Comparison of ENCODE assay signal across 10 cellular contexts in genomic region chr1:27970401-27970800, GRCh38. TPM values are rescaled to one million over a fixed set of nuclear protein-coding genes. Genes with fewer than 3 reads are reported as not detected.
DNase-seq lines count a peak whose midpoint lies in the region; ATAC-seq and TF ChIP-seq lines count a peak whose summit lies in the region.
"Had no signal": no experiment of that assay in that cellular context is flagged by ENCODE, and none has a peak within 500 bp of the region (broad histone marks: within the 10 kb centered on the region; RNA-seq: fewer than 3 reads in every experiment).

No MANE protein-coding gene starts in this region.

- H3K36me3 Mint-ChIP-seq in CD4-positive, alpha-beta memory T cell, result peaks cover 11 to 46% of the 10 kb centered on the region in 2 donors
- H3K36me3 Mint-ChIP-seq in T-cell, result peaks cover 31% of the 10 kb centered on the region

- no peak for ATAC-seq in T-cell (replicated peaks in 1 of 4)
- no peak for ATAC-seq in HG03159 (IDR thresholded peaks at IDR 0.05; ENCODE audit: unreplicated experiment)
- no peak for ATAC-seq in GM19035 (IDR thresholded peaks at IDR 0.05; ENCODE audit: unreplicated experiment)

- TF ChIP-seq CTCF in sigmoid colon (IDR thresholded peaks at IDR 0.05), result no peak

- no peak overlapping the region for H3K27ac ChIP-seq in CD4-positive, alpha-beta memory T cell (ENCODE audit: low read depth, low read length)
- H3K27ac ChIP-seq in sigmoid colon, result peak overlapping the region in 3 of 4 donors; percentile 7 to 60 (median 38)

- peaks cover 18% of the 10 kb centered on the region for H3K36me3 ChIP-seq in CD4-positive, alpha-beta memory T cell (ENCODE audit: insufficient read depth, low read length)
- peaks cover 8 to 44% (median 13%) of the 10 kb centered on the region in 4 donors for H3K36me3 ChIP-seq in sigmoid colon

- 86 to 90% methylated on average over 6 of the region's 6 CpGs for WGBS in sigmoid colon, 2 donors

- no peaks in the 10 kb centered on the region for H3K27me3 ChIP-seq in CD4-positive, alpha-beta memory T cell (ENCODE audit: insufficient read depth, low read length)
- no peaks in the 10 kb centered on the region for H3K27me3 ChIP-seq in sigmoid colon

- H3K9me3 ChIP-seq in CD4-positive, alpha-beta memory T cell (ENCODE audit: control insufficient read depth in 1 of 2, low read length in 2 of 2), result no peaks in the 10 kb centered on the region
- H3K9me3 ChIP-seq in sigmoid colon, result no peaks in the 10 kb centered on the region

- H3K4me1 Mint-ChIP-seq in CD4-positive, alpha-beta memory T cell, result peaks cover 14 to 42% (median 23%) of the 10 kb centered on the region in 4 donors
- H3K4me1 Mint-ChIP-seq in T-cell, result peaks cover 12 to 35% (median 20%) of the 10 kb centered on the region in 3 donors

- no peak for DNase-seq in CD4-positive, alpha-beta memory T cell
- DNase-seq in T-cell (no peak), fibroblast of the conjunctiva (ENCODE audit: low read depth) (peak; percentile 28), sigmoid colon (peak; percentile 81), NCI-H82 (lab: John Stamatoyannopoulos, UW) (no peak), HT-29 (ENCODE audit: low spot score) (no peak)
- DNase-seq: NCI-H1930 had no signal

- no peak overlapping the region for H3K4me3 Mint-ChIP-seq in CD4-positive, alpha-beta memory T cell
- no peak overlapping the region for H3K4me3 Mint-ChIP-seq in T-cell

- POLR2A ChIA-PET in CD4-positive, alpha-beta memory T cell (lab: Charles Lee; ENCODE audit: partially characterized antibody), result interaction anchor here (2.8 kb wide), 1 partner anchor 10 kb away, joined by 13 read pairs; the partner anchor contains the start of gene XKR8
- POLR2A ChIA-PET in T-cell (lab: Charles Lee), result no interaction called here

- H3K4me3 ChIP-seq in CD4-positive, alpha-beta memory T cell (ENCODE audit: low read length in 2 of 2), result no peak overlapping the region
- no peak overlapping the region for H3K4me3 ChIP-seq in sigmoid colon

- no peaks in the 10 kb centered on the region for H3K9me3 Mint-ChIP-seq in CD4-positive, alpha-beta memory T cell
- no peaks in the 10 kb centered on the region for H3K9me3 Mint-ChIP-seq in T-cell

- intact Hi-C loops in CD4-positive, alpha-beta memory T cell (cut with micrococcal nuclease), result no loop called here
- intact Hi-C loops in sigmoid colon (cut with DNase I), result no loop called here

- no peak for TF ChIP-seq EP300 in sigmoid colon (IDR thresholded peaks at IDR 0.05)

- CTCF ChIA-PET in CD4-positive, alpha-beta memory T cell (lab: Charles Lee; ENCODE audit: partially characterized antibody), result interaction anchor here (2.6 kb wide), 1 partner anchor 29 kb away, joined by 12 read pairs; no protein-coding TSS in a partner anchor
- CTCF ChIA-PET in T-cell (lab: Charles Lee), result no interaction called here

- peaks cover 13% of the 10 kb centered on the region for H3K4me1 ChIP-seq in CD4-positive, alpha-beta memory T cell (ENCODE audit: insufficient read depth, low read length)
- H3K4me1 ChIP-seq in sigmoid colon, result peaks cover 0 to 29% (median 24%) of the 10 kb centered on the region in 4 donors

- H3K27ac Mint-ChIP-seq in CD4-positive, alpha-beta memory T cell, result peak overlapping the region in 5 of 7 donors; percentile 24 to 65 (median 42)
- H3K27ac Mint-ChIP-seq in T-cell, result peak overlapping the region; percentile 30 to 65

- no peak for TF ChIP-seq POLR2A in sigmoid colon (IDR thresholded peaks at IDR 0.05)

- no peaks in the 10 kb centered on the region for H3K27me3 Mint-ChIP-seq in CD4-positive, alpha-beta memory T cell
- H3K27me3 Mint-ChIP-seq in T-cell, result no peaks in the 10 kb centered on the region

RNA-seq across cellular contexts. Expression of gene XKR8, which starts 10.6 kb away (rescaled TPM):
- total RNA-seq in CD4-positive, alpha-beta memory T cell, result 10 to 100 TPM; 13.1 to 14.5 TPM
- 10 to 100 TPM; 18.9 to 24.7 TPM for polyA plus RNA-seq in CD4-positive, alpha-beta memory T cell
- total RNA-seq in T-cell (10 to 100 TPM in 3 of 5 donors, 1 to 10 TPM in 2; 7.7 to 18.3 (median 14.4) TPM), sigmoid colon (1 to 10 TPM; 5.2 to 6.9 (median 5.4) TPM)
- polyA plus RNA-seq in sigmoid colon, result 10 to 100 TPM in 1 of 3 donors, 1 to 10 TPM in 2; 4.2 to 13.8 (median 7.9) TPM
- 3.1 and 3.3 TPM in 2 replicates for total RNA-seq in HT-29 (2014; rRNA removed; shearing (Covaris generic))

RNA-seq across cellular contexts. Expression of gene SMPDL3B, which starts 35.6 kb away (rescaled TPM):
- total RNA-seq in CD4-positive, alpha-beta memory T cell, result not detected
- polyA plus RNA-seq in CD4-positive, alpha-beta memory T cell, result not detected
- total RNA-seq in T-cell, result under 1 TPM in 4 of 5 donors, not detected in 1; 0.22 to 0.44 (median 0.33) TPM
- total RNA-seq in sigmoid colon, result under 1 TPM in 2 of 4 donors, not detected in 2; 0.28 to 0.71 TPM
- polyA plus RNA-seq in sigmoid colon, result 10 to 100 TPM in 2 of 3 donors, 1 to 10 TPM in 1; 7.2 to 19.5 (median 13.6) TPM
- 16.2 and 18.2 TPM in 2 replicates for total RNA-seq in HT-29 (2014; rRNA removed; shearing (Covaris generic))
- total RNA-seq: glomerular endothelial cell had no signal

RNA-seq across cellular contexts. Expression of gene RPA2, which starts 56.0 kb away (rescaled TPM):
- total RNA-seq in CD4-positive, alpha-beta memory T cell, result 10 to 100 TPM; 60.5 to 66.1 TPM
- 100 to 1,000 TPM; 189 to 259 TPM for polyA plus RNA-seq in CD4-positive, alpha-beta memory T cell
- total RNA-seq in T-cell (10 to 100 TPM; 36.1 to 68.9 (median 53.5) TPM), sigmoid colon (10 to 100 TPM; 13.8 to 30.0 (median 23.2) TPM)
- 10 to 100 TPM; 26.4 to 34.9 (median 26.6) TPM for polyA plus RNA-seq in sigmoid colon
- total RNA-seq in HT-29 (2014; rRNA removed; shearing (Covaris generic)), result 53.5 and 57.5 TPM in 2 replicates

Comparison
In these comparisons a context has a peak if more than half of its experiments do, and no peak if none do; other contexts are left out.
1. DNase-seq: peak in fibroblast of the conjunctiva (single experiment) and sigmoid colon (single experiment); none in CD4-positive, alpha-beta memory T cell (0 of 5), T-cell (0 of 34), NCI-H82 (single experiment) and HT-29 (single experiment).
2. RNA of gene SMPDL3B, which starts 35.6 kb away (total RNA-seq): 16.2 to 18.2 TPM in HT-29; 0.22 to 0.44 TPM in T-cell, 0.28 to 0.71 TPM in sigmoid colon and not detected in CD4-positive, alpha-beta memory T cell; every median in the first group is over 10 times any median in the second.